8 cellular contexts compared by ENCODE assay signal in genomic region chrX:45771114-45771513, GRCh38.
DNase-seq lines count a peak whose midpoint lies in the region; ATAC-seq, FAIRE-seq and TF ChIP-seq lines count a peak whose summit lies in the region.

No MANE protein-coding gene starts in this region.

- H3K4me3 ChIP-seq in hepatocyte (no peak overlapping the region), suprapubic skin (peak overlapping the region; percentile 49), neural progenitor cell (no peak overlapping the region)

- no peaks in the 10 kb centered on the region for H3K9me2 ChIP-seq in hepatocyte (replicated peaks; ENCODE audit: insufficient read depth)

- H3K27ac ChIP-seq in hepatocyte: peak overlapping the region; percentile 91
- H3K27ac ChIP-seq in suprapubic skin: peak overlapping the region; percentile 87
- H3K27ac ChIP-seq in neural progenitor cell: no peak overlapping the region

- 36% methylated on average over 6 of the region's 6 CpGs for WGBS in hepatocyte (ENCODE audit: low lambda C conversion rate, missing lambda C conversion rate)
- 37% methylated on average over 6 of the region's 6 CpGs for WGBS in suprapubic skin

- H3K4me2 ChIP-seq in hepatocyte (peak overlapping the region; percentile 67), neural progenitor cell (no peak overlapping the region)

- H2AFZ ChIP-seq in hepatocyte: no peak overlapping the region
- no peak overlapping the region for H2AFZ ChIP-seq in neural progenitor cell (replicated peaks)

- H4K20me1 ChIP-seq in hepatocyte (ENCODE audit: insufficient read depth, poor library complexity, severe bottlenecking): no peaks in the 10 kb centered on the region
- no peaks in the 10 kb centered on the region for H4K20me1 ChIP-seq in neural progenitor cell (ENCODE audit: low read depth)

- no peaks in the 10 kb centered on the region for H3K9me3 ChIP-seq in hepatocyte (ENCODE audit: low read depth)
- no peaks in the 10 kb centered on the region for H3K9me3 ChIP-seq in suprapubic skin
- H3K9me3 ChIP-seq in neural progenitor cell (ENCODE audit: low read depth): no peaks in the 10 kb centered on the region

- H3F3A ChIP-seq in neural progenitor cell (ENCODE audit: low read depth): no peaks in the 10 kb centered on the region

- no peak for TF ChIP-seq EP300 in suprapubic skin (IDR thresholded peaks at IDR 0.05)

- no peaks in the 10 kb centered on the region for H3K36me3 ChIP-seq in hepatocyte (replicated peaks; ENCODE audit: insufficient read depth, low read depth)
- no peaks in the 10 kb centered on the region for H3K36me3 ChIP-seq in suprapubic skin
- no peaks in the 10 kb centered on the region for H3K36me3 ChIP-seq in neural progenitor cell

- peaks cover 81% of the 10 kb centered on the region for H3K36me3 Mint-ChIP-seq in activated T-cell treated with anti-CD3 and anti-CD28 coated beads, Interleukin-2, amount 50 U/mL, for 24 hours (ENCODE audit: low read depth)
- H3K36me3 Mint-ChIP-seq in activated CD8-positive, alpha-beta T cell treated with anti-CD3 and anti-CD28 coated beads, Interleukin-2, amount 10 ng/mL, durations not matched to agents 7 days and 5 days (ENCODE audit: low read depth): peaks cover 23% of the 10 kb centered on the region
- H3K36me3 Mint-ChIP-seq in neural progenitor cell: peaks cover 1% of the 10 kb centered on the region

- ATAC-seq in activated CD8-positive, alpha-beta T cell treated with anti-CD3 and anti-CD28 coated beads, Interleukin-2, amount 10 ng/mL, durations not matched to agents 7 days and 5 days: no peak
- ATAC-seq in sciatic nerve: no peak

- peak overlapping the region; percentile 91 for H3K27ac Mint-ChIP-seq in activated T-cell treated with anti-CD3 and anti-CD28 coated beads, Interleukin-2, amount 50 U/mL, for 24 hours
- peak overlapping the region; percentile 94 for H3K27ac Mint-ChIP-seq in activated CD8-positive, alpha-beta T cell treated with anti-CD3 and anti-CD28 coated beads, Interleukin-2, amount 10 ng/mL, durations not matched to agents 7 days and 5 days
- no peak overlapping the region for H3K27ac Mint-ChIP-seq in neural progenitor cell

- H3K27me3 Mint-ChIP-seq in activated T-cell treated with anti-CD3 and anti-CD28 coated beads, Interleukin-2, amount 50 U/mL, for 24 hours: peaks cover 46% of the 10 kb centered on the region
- no peaks in the 10 kb centered on the region for H3K27me3 Mint-ChIP-seq in activated CD8-positive, alpha-beta T cell treated with anti-CD3 and anti-CD28 coated beads, Interleukin-2, amount 10 ng/mL, durations not matched to agents 7 days and 5 days (ENCODE audit: low read depth)
- H3K27me3 Mint-ChIP-seq in neural progenitor cell (ENCODE audit: insufficient read depth, low read depth): peaks cover 5% of the 10 kb centered on the region

- peaks cover 55% of the 10 kb centered on the region for H3K4me1 Mint-ChIP-seq in activated T-cell treated with anti-CD3 and anti-CD28 coated beads, Interleukin-2, amount 50 U/mL, for 24 hours (ENCODE audit: low read depth)
- peaks cover 46% of the 10 kb centered on the region for H3K4me1 Mint-ChIP-seq in activated CD8-positive, alpha-beta T cell treated with anti-CD3 and anti-CD28 coated beads, Interleukin-2, amount 10 ng/mL, durations not matched to agents 7 days and 5 days (ENCODE audit: low read depth)
- peaks cover 37% of the 10 kb centered on the region for H3K4me1 Mint-ChIP-seq in neural progenitor cell

- no peaks in the 10 kb centered on the region for H3K9me3 Mint-ChIP-seq in activated T-cell treated with anti-CD3 and anti-CD28 coated beads, Interleukin-2, amount 50 U/mL, for 24 hours
- H3K9me3 Mint-ChIP-seq in activated CD8-positive, alpha-beta T cell treated with anti-CD3 and anti-CD28 coated beads, Interleukin-2, amount 10 ng/mL, durations not matched to agents 7 days and 5 days (ENCODE audit: insufficient read depth): no peaks in the 10 kb centered on the region
- H3K9me3 Mint-ChIP-seq in neural progenitor cell: no peaks in the 10 kb centered on the region

- no peak for DNase-seq in activated T-cell treated with anti-CD3 and anti-CD28 coated beads, Interleukin-2, amount 50 U/mL, for 24 hours
- no peak for DNase-seq in activated T-cell treated with anti-CD3 and anti-CD28 coated beads, Interleukin-2, amount 50 U/mL, for 1 hour
- no peak for DNase-seq in activated CD8-positive, alpha-beta T cell treated with anti-CD3 and anti-CD28 coated beads, Interleukin-2, amount 10 ng/mL, durations not matched to agents 7 days and 5 days
- DNase-seq in hepatocyte (ENCODE audit: low spot score): peak; percentile 68
- no peak for DNase-seq in suprapubic skin (ENCODE audit: low spot score in 2 of 2)
- no peak for DNase-seq in GM19239 (ENCODE audit: insufficient read length, low spot score)
- no peak for DNase-seq in sciatic nerve (ENCODE audit: low spot score)
- DNase-seq in neural progenitor cell (ENCODE audit: low spot score): no peak

- peaks cover 37% of the 10 kb centered on the region for H3K79me2 ChIP-seq in hepatocyte
- H3K79me2 ChIP-seq in neural progenitor cell (ENCODE audit: low read depth): peaks cover 91% of the 10 kb centered on the region

- CTCF ChIA-PET in activated CD8-positive, alpha-beta T cell treated with anti-CD3 and anti-CD28 coated beads, Interleukin-2, amount 10 ng/mL, durations not matched to agents 7 days and 5 days (lab: Charles Lee): interaction anchor here (3.5 to 3.7 kb wide), 2 partner anchors 12 to 31 kb away, joined by 19 to 20 read pairs; no protein-coding TSS in a partner anchor

- TF ChIP-seq POLR2A in suprapubic skin (IDR thresholded peaks at IDR 0.05): peak in 1 of 2 donors; percentile 34

- H3K4me1 ChIP-seq in hepatocyte (ENCODE audit: insufficient read depth) (peaks cover 9% of the 10 kb centered on the region), suprapubic skin (peaks cover 36% of the 10 kb centered on the region), neural progenitor cell (no peaks in the 10 kb centered on the region)

- no peak for FAIRE-seq in GM19239 (lab: Jason Lieb, UNC)

- H3K4me3 Mint-ChIP-seq in activated T-cell treated with anti-CD3 and anti-CD28 coated beads, Interleukin-2, amount 50 U/mL, for 24 hours: peak overlapping the region; percentile 86
- peak overlapping the region; percentile 85 for H3K4me3 Mint-ChIP-seq in activated CD8-positive, alpha-beta T cell treated with anti-CD3 and anti-CD28 coated beads, Interleukin-2, amount 10 ng/mL, durations not matched to agents 7 days and 5 days
- no peak overlapping the region for H3K4me3 Mint-ChIP-seq in neural progenitor cell

- intact Hi-C loops in sciatic nerve (cut with DNase I): no loop called here

- H3K27me3 ChIP-seq in hepatocyte (no peaks in the 10 kb centered on the region), suprapubic skin (no peaks in the 10 kb centered on the region), neural progenitor cell (no peaks in the 10 kb centered on the region)

- no peak for TF ChIP-seq CTCF in hepatocyte (IDR thresholded peaks at IDR 0.05; ENCODE audit: poor library complexity)
- no peak for TF ChIP-seq CTCF in suprapubic skin (IDR thresholded peaks at IDR 0.05)
- no peak for TF ChIP-seq CTCF in neural progenitor cell (IDR thresholded peaks at IDR 0.05)

- POLR2A ChIA-PET in activated CD8-positive, alpha-beta T cell treated with anti-CD3 and anti-CD28 coated beads, Interleukin-2, amount 10 ng/mL, durations not matched to agents 7 days and 5 days (lab: Charles Lee): interaction anchor here (0.9 to 7.1 kb wide), 6 partner anchors 12 to 36 kb away, joined by 3 to 83 read pairs (median 8); no protein-coding TSS in a partner anchor

- H3K9ac ChIP-seq in neural progenitor cell: no peak overlapping the region
